8 cellular contexts compared by ENCODE assay signal in genomic region chr2:126886201-126886905, GRCh38. TPM values are rescaled to one million over a fixed set of nuclear protein-coding genes. Genes with fewer than 3 reads are reported as not detected.
DNase-seq lines count a peak whose midpoint lies in the region; ATAC-seq and TF ChIP-seq lines count a peak whose summit lies in the region.

No MANE protein-coding gene starts in this region.

- H3K9me3 Mint-ChIP-seq in activated CD4-positive, alpha-beta memory T cell treated with anti-CD3 and anti-CD28 coated beads for 36 hours, result no peaks in the 10 kb centered on the region

- no peak for TF ChIP-seq POLR2A in esophagus squamous epithelium (IDR thresholded peaks at IDR 0.05)

- TF ChIP-seq CTCF in esophagus squamous epithelium (IDR thresholded peaks at IDR 0.05), result peak in 4 of 6 experiments; percentile 7 to 47 (median 36)

- H3K27me3 ChIP-seq in esophagus squamous epithelium, result peaks cover 0 to 21% (median 0%) of the 10 kb centered on the region in 4 donors

- H3K4me1 ChIP-seq in esophagus squamous epithelium, result peaks cover 0 to 15% (median 5%) of the 10 kb centered on the region in 3 donors

- H3K36me3 ChIP-seq in esophagus squamous epithelium, result no peaks in the 10 kb centered on the region

- no peaks in the 10 kb centered on the region for H3K9me3 ChIP-seq in esophagus squamous epithelium

- H3K27ac Mint-ChIP-seq in activated CD4-positive, alpha-beta memory T cell treated with anti-CD3 and anti-CD28 coated beads for 36 hours, result no peak overlapping the region

- POLR2A ChIA-PET in activated CD4-positive, alpha-beta memory T cell treated with anti-CD3 and anti-CD28 coated beads for 36 hours (lab: Charles Lee), result no interaction called here

- DNase-seq in AG20443 (ENCODE audit: low spot score) (peak; percentile 88), GM19238 (ENCODE audit: insufficient read length, low spot score) (peak; percentile 67), esophagus squamous epithelium (lab: John Stamatoyannopoulos, UW) (no peak), myocyte (ENCODE audit: low read depth) (peak; percentile 18), substantia nigra (lab: John Stamatoyannopoulos, UW) (peak in 39 of 49 donors; percentile 10 to 73 (median 38))
- DNase-seq in activated CD4-positive, alpha-beta memory T cell treated with anti-CD3 and anti-CD28 coated beads for 36 hours, result peak; percentile 69
- DNase-seq in central memory CD4-positive, alpha-beta T cell, result no peak

- intact Hi-C loops in activated CD4-positive, alpha-beta memory T cell treated with anti-CD3 and anti-CD28 coated beads for 36 hours (cut with micrococcal nuclease), result no loop called here
- intact Hi-C loops in esophagus squamous epithelium (cut with DNase I), result no loop called here

- H3K4me1 Mint-ChIP-seq in activated CD4-positive, alpha-beta memory T cell treated with anti-CD3 and anti-CD28 coated beads for 36 hours (ENCODE audit: low read depth), result peaks cover 2% of the 10 kb centered on the region

- WGBS in esophagus squamous epithelium, 2 donors, result 3 to 16% methylated on average over 9 to 17 of the region's 40 CpGs

- H3K4me3 Mint-ChIP-seq in activated CD4-positive, alpha-beta memory T cell treated with anti-CD3 and anti-CD28 coated beads for 36 hours, result no peak overlapping the region

- H3K27me3 Mint-ChIP-seq in activated CD4-positive, alpha-beta memory T cell treated with anti-CD3 and anti-CD28 coated beads for 36 hours, result peaks cover 14% of the 10 kb centered on the region

- peak; percentile 86 for ATAC-seq in HG03457 (IDR thresholded peaks at IDR 0.05; ENCODE audit: unreplicated experiment)

- H3K36me3 Mint-ChIP-seq in activated CD4-positive, alpha-beta memory T cell treated with anti-CD3 and anti-CD28 coated beads for 36 hours, result no peaks in the 10 kb centered on the region

- H3K27ac ChIP-seq in esophagus squamous epithelium (no peak overlapping the region), substantia nigra (ENCODE audit: low read depth, low read length, poor library complexity, severe bottlenecking) (no peak overlapping the region)

- CTCF ChIA-PET in activated CD4-positive, alpha-beta memory T cell treated with anti-CD3 and anti-CD28 coated beads for 36 hours (lab: Charles Lee), result interaction anchor here (1.0 kb wide), 2 partner anchors 86 to 90 kb away, joined by 3 to 10 read pairs; no protein-coding TSS in a partner anchor

- peak overlapping the region in 3 of 4 donors; percentile 25 to 56 (median 41) for H3K4me3 ChIP-seq in esophagus squamous epithelium

RNA-seq across cellular contexts. Expression of gene TEX51, which starts 12.3 kb away (rescaled TPM):
- not detected for total RNA-seq in activated CD4-positive, alpha-beta memory T cell treated with anti-CD3 and anti-CD28 coated beads for 36 hours
- total RNA-seq in esophagus squamous epithelium (not detected), myocyte (not detected in 2 replicates)
- polyA plus RNA-seq in myocyte (2012), result not detected

Comparison
In these comparisons a context has a peak if more than half of its experiments do, and no peak if none do; other contexts are left out.
1. DNase-seq: peak in AG20443 (single experiment), GM19238 (single experiment), activated CD4-positive, alpha-beta memory T cell treated with anti-CD3 and anti-CD28 coated beads for 36 hours (single experiment), myocyte (single experiment) and substantia nigra (39 of 49); none in esophagus squamous epithelium (single experiment) and central memory CD4-positive, alpha-beta T cell (single experiment).